ENCODE assay signal across 18 cellular contexts in the genomic region with DNA sequence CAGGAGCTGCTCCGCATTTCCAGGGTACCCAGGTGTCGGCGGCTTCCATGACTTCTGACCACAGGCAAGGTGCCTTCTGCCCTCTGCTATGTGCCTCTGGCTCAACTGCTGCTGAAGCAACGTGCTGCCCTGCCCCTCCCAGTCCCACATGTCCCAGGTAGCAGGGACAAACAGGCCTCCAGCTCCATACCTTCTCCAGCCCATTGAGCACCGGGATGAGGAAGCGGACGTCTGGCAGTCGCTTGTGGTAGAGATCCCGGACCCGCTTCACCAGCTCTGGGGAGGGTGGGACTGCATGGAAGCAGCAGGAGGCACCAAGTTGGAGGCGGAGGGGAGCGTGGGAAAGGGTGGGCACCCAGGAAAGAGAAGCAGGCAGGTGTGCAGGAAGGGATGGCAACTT. TPM values are rescaled to one million over a fixed set of nuclear protein-coding genes. Genes with fewer than 3 reads are reported as not detected.
DNase-seq lines count a peak whose midpoint lies in the region; ATAC-seq and TF ChIP-seq lines count a peak whose summit lies in the region.
"Had no signal": no experiment of that assay in that cellular context is flagged by ENCODE, and none has a peak within 500 bp of the region (broad histone marks: within the 10 kb centered on the region; RNA-seq: fewer than 3 reads in every experiment).

No MANE protein-coding gene starts in this region.

- H4K8ac ChIP-seq in neuronal stem cell (ENCODE audit: low read depth, low read length), result no peak overlapping the region

- H4K91ac ChIP-seq in neuronal stem cell (ENCODE audit: low read depth, low read length, poor library complexity), result no peak overlapping the region

- no peak overlapping the region for H3K9ac ChIP-seq in neuronal stem cell (ENCODE audit: low read depth, low read length, poor library complexity)

- peaks cover 60 to 86% of the 10 kb centered on the region in 2 donors for H3K36me3 ChIP-seq in neuronal stem cell (replicated peaks in 1 of 2; ENCODE audit: control insufficient read depth in 2 of 2, insufficient read depth in 2 of 2, low read length in 2 of 2)

- peak; percentile 39; the same call in 1 of the 2 replicates for TF ChIP-seq EP300 in Ishikawa (IDR thresholded peaks at IDR 0.05; ENCODE audit: borderline replicate concordance)

- H3K4me3 ChIP-seq in neuronal stem cell (ENCODE audit: low read length in 2 of 2), result peak overlapping the region in 1 of 2 donors; percentile 34
- H3K4me3 ChIP-seq: A549, GM23338 had no signal

- no peak overlapping the region for H2AFZ ChIP-seq in neuronal stem cell (ENCODE audit: low read length)
- H2AFZ ChIP-seq: GM23338 had no signal

- H3K36me3 Mint-ChIP-seq in CD4-positive, alpha-beta T cell (ENCODE audit: low read depth), result peaks cover 42% of the 10 kb centered on the region

- intact Hi-C loops in CD4-positive, alpha-beta T cell (cut with DNase I, micrococcal nuclease), result no loop called here

- no CpG with 5 or more reads among the region's 12 CpGs for WGBS in neuronal stem cell (ENCODE audit: extremely low coverage in 2 of 2, insufficient read length in 2 of 2, insufficient replicate concordance in 1 of 2), 2 donors

- H2BK5ac ChIP-seq in neuronal stem cell (ENCODE audit: low read length), result peak overlapping the region; percentile 4

- H3K4me1 ChIP-seq in neuronal stem cell (ENCODE audit: control insufficient read depth in 2 of 2, insufficient read depth in 1 of 2, low read depth in 1 of 2, low read length in 2 of 2), result no peaks in the 10 kb centered on the region
- H3K4me1 ChIP-seq: A549 had no signal

- H2BK12ac ChIP-seq in neuronal stem cell (ENCODE audit: low read length), result no peak overlapping the region

- H2BK15ac ChIP-seq in neuronal stem cell (ENCODE audit: low read length), result no peak overlapping the region

- no peak overlapping the region for H3K23ac ChIP-seq in neuronal stem cell (ENCODE audit: low read depth, low read length, poor library complexity)

- H3K4me3 Mint-ChIP-seq in CD4-positive, alpha-beta T cell, result no peak overlapping the region
- H3K4me3 Mint-ChIP-seq: CD4-positive, alpha-beta memory T cell; GM23338; HFFc6 had no signal

- H3K9me3 ChIP-seq in neuronal stem cell (replicated peaks in 1 of 2; ENCODE audit: control insufficient read depth in 2 of 2, insufficient read depth in 1 of 2, low read depth in 1 of 2, low read length in 2 of 2), result peaks cover 0 to 2% of the 10 kb centered on the region in 2 donors
- H3K9me3 ChIP-seq in CD4-positive, alpha-beta T cell (ENCODE audit: control insufficient read depth, low read length), result no peaks in the 10 kb centered on the region
- H3K9me3 ChIP-seq: A549 had no signal

- no peak overlapping the region for H3K4ac ChIP-seq in neuronal stem cell (ENCODE audit: low read length)

- TF ChIP-seq CTCF in CD4-positive, alpha-beta T cell (IDR thresholded peaks at IDR 0.05), result no peak

- H3K27me3 ChIP-seq in neuronal stem cell (ENCODE audit: control insufficient read depth in 3 of 3, insufficient read depth in 3 of 3, low read depth in 1 of 3, low read length in 3 of 3), result no peaks in the 10 kb centered on the region
- H3K27me3 ChIP-seq in CD4-positive, alpha-beta T cell (ENCODE audit: control insufficient read depth, insufficient read depth, low read length), result no peaks in the 10 kb centered on the region

- no peak overlapping the region for H3K18ac ChIP-seq in neuronal stem cell (ENCODE audit: low read length)

- peaks cover 2% of the 10 kb centered on the region for H3K79me1 ChIP-seq in neuronal stem cell (ENCODE audit: low read depth, low read length)

- H2BK120ac ChIP-seq in neuronal stem cell (ENCODE audit: low read depth, low read length), result no peak overlapping the region

- CTCF ChIA-PET in CD4-positive, alpha-beta T cell (lab: Charles Lee), result interaction anchor here (0.6 kb wide), 1 partner anchor 109 kb away, joined by 3 read pairs; no protein-coding TSS in a partner anchor

- H3K27ac ChIP-seq in neuronal stem cell (replicated peaks; ENCODE audit: low read length), result no peak overlapping the region
- no peak overlapping the region for H3K27ac ChIP-seq in CD4-positive, alpha-beta T cell (ENCODE audit: low read depth, low read length)
- H3K27ac ChIP-seq: A549, C4-2B had no signal

- no peak overlapping the region for H3K27ac Mint-ChIP-seq in CD4-positive, alpha-beta T cell
- H3K27ac Mint-ChIP-seq: CD4-positive, alpha-beta memory T cell; GM23338; HFFc6 had no signal

- no peak for ATAC-seq in CD4-positive, alpha-beta T cell (ENCODE audit: poor library complexity)
- ATAC-seq in HG02840 (IDR thresholded peaks at IDR 0.05; ENCODE audit: low FRiP score, unreplicated experiment), result no peak
- ATAC-seq: A549, GM23338, HCT116, HepG2 had no signal

- H3K9me3 Mint-ChIP-seq in CD4-positive, alpha-beta T cell, result no peaks in the 10 kb centered on the region
- H3K9me3 Mint-ChIP-seq: CD4-positive, alpha-beta memory T cell; GM23338; HFFc6 had no signal

- TF ChIP-seq RAD21 in Ishikawa (IDR thresholded peaks at IDR 0.05; ENCODE audit: low read depth), result no peak

- no peak overlapping the region for H3K4me2 ChIP-seq in neuronal stem cell (ENCODE audit: insufficient read depth, low read length, poor library complexity, severe bottlenecking)
- H3K4me2 ChIP-seq: A549, GM23338 had no signal

- POLR2A ChIA-PET in CD4-positive, alpha-beta T cell (lab: Charles Lee), result interaction anchor here (0.9 kb wide), 1 partner anchor 40 kb away, joined by 3 read pairs; no protein-coding TSS in a partner anchor

- DNase-seq in islet precursor cell (peak; percentile 48), neuronal stem cell (ENCODE audit: low spot score) (no peak), NCI-H2081 treated with DMSO at 0.1 percent for 48 hours (lab: John Stamatoyannopoulos, UW) (no peak), glomerular visceral epithelial cell (ENCODE audit: extremely low spot score) (no peak)
- no peak for DNase-seq in CD4-positive, alpha-beta T cell
- DNase-seq: AML-193; Calu3; CD4-positive, alpha-beta memory T cell; DMS53; HFFc6 had no signal

- H2AK5ac ChIP-seq in neuronal stem cell (ENCODE audit: low read depth, low read length), result no peak overlapping the region

- no peaks in the 10 kb centered on the region for H3K27me3 Mint-ChIP-seq in CD4-positive, alpha-beta T cell
- H3K27me3 Mint-ChIP-seq: CD4-positive, alpha-beta memory T cell had no signal

- H3K14ac ChIP-seq in neuronal stem cell (ENCODE audit: low read length), result no peak overlapping the region

- H3K4me1 Mint-ChIP-seq in CD4-positive, alpha-beta T cell (ENCODE audit: low read depth), result no peaks in the 10 kb centered on the region
- H3K4me1 Mint-ChIP-seq: CD4-positive, alpha-beta memory T cell had no signal

TF ChIP-seq in Ishikawa, 13 proteins besides CTCF, POLR2A, EP300 and RAD21:
- TF ChIP-seq TCF12 (IDR thresholded peaks at IDR 0.05; ENCODE audit: low read depth) (no peak), FOXM1 (IDR thresholded peaks at IDR 0.05; ENCODE audit: borderline replicate concordance, low read depth) (no peak), USF1 (IDR thresholded peaks at IDR 0.05) (no peak), YY1 (IDR thresholded peaks at IDR 0.05; ENCODE audit: low read depth) (no peak), CEBPB (IDR thresholded peaks at IDR 0.05) (no peak), CREB1 (IDR thresholded peaks at IDR 0.05; ENCODE audit: low read depth) (no peak), NFIC (IDR thresholded peaks at IDR 0.05) (no peak)
TF ChIP-seq in Ishikawa: peak in this region for 0.

RNA-seq across cellular contexts. Expression of gene RSPH6A, which starts 8.1 kb away (rescaled TPM):
- not detected for polyA plus RNA-seq in neuronal stem cell (2013, experiment 1 of 2)
- polyA plus RNA-seq in neuronal stem cell (2013, experiment 2 of 2), result 0.03 TPM
- total RNA-seq in CD4-positive, alpha-beta T cell, result under 1 TPM; 0.17 to 0.25 TPM
- polyA plus RNA-seq: A549; BJ; CD4-positive, alpha-beta memory T cell; HepG2 had no signal

RNA-seq across cellular contexts. Expression of gene DMWD, which starts 30.5 kb away (rescaled TPM):
- polyA plus RNA-seq in neuronal stem cell (2013, experiment 1 of 2), result 36.3 TPM
- polyA plus RNA-seq in neuronal stem cell (2013, experiment 2 of 2), result 35.8 TPM
- total RNA-seq in CD4-positive, alpha-beta T cell, result 10 to 100 TPM; 28.6 to 31.5 TPM

RNA-seq across cellular contexts. Expression of gene SYMPK, which starts 39.8 kb away (rescaled TPM):
- polyA plus RNA-seq in neuronal stem cell (2013, experiment 1 of 2), result 58.0 TPM
- 59.5 TPM for polyA plus RNA-seq in neuronal stem cell (2013, experiment 2 of 2)
- total RNA-seq in CD4-positive, alpha-beta T cell, result 10 to 100 TPM; 63.3 to 65.0 TPM

RNA-seq across cellular contexts. Expression of gene DMPK, which starts 40.9 kb away (rescaled TPM):
- 29.4 TPM for polyA plus RNA-seq in neuronal stem cell (2013, experiment 1 of 2)
- 28.6 TPM for polyA plus RNA-seq in neuronal stem cell (2013, experiment 2 of 2)
- 10 to 100 TPM; 24.0 to 24.9 TPM for total RNA-seq in CD4-positive, alpha-beta T cell

RNA-seq across cellular contexts. Expression of gene FOXA3, which starts 40.9 kb away (rescaled TPM):
- polyA plus RNA-seq in neuronal stem cell (2013, experiment 1 of 2), result 5.9 TPM
- 5.6 TPM for polyA plus RNA-seq in neuronal stem cell (2013, experiment 2 of 2)
- not detected for total RNA-seq in CD4-positive, alpha-beta T cell
- total RNA-seq: CD4-positive, alpha-beta memory T cell; HFFc6 had no signal
- polyA plus RNA-seq: BJ; CD4-positive, alpha-beta memory T cell had no signal
